ENCODE assay signal across 8 cellular contexts in genomic region chr16:57999366-57999970, GRCh38. TPM values are rescaled to one million over a fixed set of nuclear protein-coding genes. Genes with fewer than 3 reads are reported as not detected.
DNase-seq lines count a peak whose midpoint lies in the region; ATAC-seq and TF ChIP-seq lines count a peak whose summit lies in the region.

No MANE protein-coding gene starts in this region.

- H3K14ac ChIP-seq in neuronal stem cell (ENCODE audit: low read length) = no peak overlapping the region

- H3K4me1 Mint-ChIP-seq in activated CD4-positive, alpha-beta T cell treated with anti-CD3 and anti-CD28 coated beads, Interleukin-2, amount 10 ng/mL, durations not matched to agents 7 days and 5 days = peaks cover 71% of the 10 kb centered on the region

- peaks cover 38% of the 10 kb centered on the region for H3K36me3 Mint-ChIP-seq in activated CD4-positive, alpha-beta T cell treated with anti-CD3 and anti-CD28 coated beads, Interleukin-2, amount 10 ng/mL, durations not matched to agents 7 days and 5 days (ENCODE audit: low read depth)

- peak overlapping the region; percentile 76 to 92 (median 88) for H3K27ac ChIP-seq in BLaER1 treated with 17β-estradiol and CSF1 and Interleukin-3, amounts not matched to agents 10 nM and 100 nM
- no peak overlapping the region for H3K27ac ChIP-seq in neuronal stem cell (replicated peaks; ENCODE audit: low read length)

- H4K20me1 ChIP-seq in BLaER1 treated with 17β-estradiol and CSF1 and Interleukin-3, amounts not matched to agents 10 nM and 100 nM = peaks cover 39 to 72% (median 56%) of the 10 kb centered on the region in 11 experiments; a peak in 20 of 22 replicates

- H2BK120ac ChIP-seq in neuronal stem cell (ENCODE audit: low read depth, low read length) = no peak overlapping the region

- peaks cover 4% of the 10 kb centered on the region for H3K79me1 ChIP-seq in neuronal stem cell (ENCODE audit: low read depth, low read length)

- H3K27me3 Mint-ChIP-seq in activated CD4-positive, alpha-beta T cell treated with anti-CD3 and anti-CD28 coated beads, Interleukin-2, amount 10 ng/mL, durations not matched to agents 7 days and 5 days = no peaks in the 10 kb centered on the region

- peak overlapping the region; percentile 5 for H2AK5ac ChIP-seq in neuronal stem cell (ENCODE audit: low read depth, low read length)

- no peaks in the 10 kb centered on the region for H3K27me3 ChIP-seq in BLaER1 treated with 17β-estradiol and CSF1 and Interleukin-3, amounts not matched to agents 10 nM and 100 nM
- no peaks in the 10 kb centered on the region for H3K27me3 ChIP-seq in neuronal stem cell (ENCODE audit: control insufficient read depth in 3 of 3, insufficient read depth in 3 of 3, low read depth in 1 of 3, low read length in 3 of 3)

- peaks cover 46 to 76% (median 58%) of the 10 kb centered on the region in 10 experiments for H3K4me1 ChIP-seq in BLaER1 treated with 17β-estradiol and CSF1 and Interleukin-3, amounts not matched to agents 10 nM and 100 nM
- H3K4me1 ChIP-seq in neuronal stem cell (ENCODE audit: control insufficient read depth in 2 of 2, insufficient read depth in 1 of 2, low read depth in 1 of 2, low read length in 2 of 2) = peaks cover 7 to 12% of the 10 kb centered on the region in 2 donors

- H3K4me3 Mint-ChIP-seq in activated CD4-positive, alpha-beta T cell treated with anti-CD3 and anti-CD28 coated beads, Interleukin-2, amount 10 ng/mL, durations not matched to agents 7 days and 5 days = peak overlapping the region; percentile 82

- DNase-seq in HFF-Myc (ENCODE audit: extremely low read depth, low read depth) (no peak), erythroblast (lab: John Stamatoyannopoulos, UW) (peak; percentile 34 to 47), neuronal stem cell (ENCODE audit: low spot score) (no peak), NCI-H2029 treated with DMSO at 0.1 percent for 48 hours (lab: John Stamatoyannopoulos, UW) (no peak), dedifferentiated amniotic fluid mesenchymal stem cell (ENCODE audit: extremely low spot score) (no peak)
- DNase-seq in activated CD4-positive, alpha-beta T cell treated with anti-CD3 and anti-CD28 coated beads, Interleukin-2, amount 10 ng/mL, durations not matched to agents 7 days and 5 days = peak; percentile 50

- H3K9me3 Mint-ChIP-seq in activated CD4-positive, alpha-beta T cell treated with anti-CD3 and anti-CD28 coated beads, Interleukin-2, amount 10 ng/mL, durations not matched to agents 7 days and 5 days = no peaks in the 10 kb centered on the region

- peak overlapping the region; percentile 1 for H3K18ac ChIP-seq in neuronal stem cell (ENCODE audit: low read length)

- H4K8ac ChIP-seq in neuronal stem cell (ENCODE audit: low read depth, low read length) = no peak overlapping the region

- H2BK5ac ChIP-seq in neuronal stem cell (ENCODE audit: low read length) = no peak overlapping the region

- H3K36me3 ChIP-seq in BLaER1 treated with 17β-estradiol and CSF1 and Interleukin-3, amounts not matched to agents 10 nM and 100 nM = peaks cover 45 to 60% (median 54%) of the 10 kb centered on the region in 11 experiments
- peaks cover 16 to 52% of the 10 kb centered on the region in 2 donors for H3K36me3 ChIP-seq in neuronal stem cell (replicated peaks in 1 of 2; ENCODE audit: control insufficient read depth in 2 of 2, insufficient read depth in 2 of 2, low read length in 2 of 2)

- H3K9me3 ChIP-seq in BLaER1 treated with 17β-estradiol and CSF1 and Interleukin-3, amounts not matched to agents 10 nM and 100 nM (replicated peaks in 1 of 11) = no peaks in the 10 kb centered on the region
- no peaks in the 10 kb centered on the region for H3K9me3 ChIP-seq in neuronal stem cell (replicated peaks in 1 of 2; ENCODE audit: control insufficient read depth in 2 of 2, insufficient read depth in 1 of 2, low read depth in 1 of 2, low read length in 2 of 2)

- no peak overlapping the region for H4K91ac ChIP-seq in neuronal stem cell (ENCODE audit: low read depth, low read length, poor library complexity)

- H3K4me2 ChIP-seq in BLaER1 treated with 17β-estradiol and CSF1 and Interleukin-3, amounts not matched to agents 10 nM and 100 nM = peak overlapping the region; percentile 85 to 100 (median 96)
- peak overlapping the region; percentile 79 for H3K4me2 ChIP-seq in neuronal stem cell (ENCODE audit: insufficient read depth, low read length, poor library complexity, severe bottlenecking)

- peak overlapping the region; percentile 70 to 93 (median 79) for H3K4me3 ChIP-seq in BLaER1 treated with 17β-estradiol and CSF1 and Interleukin-3, amounts not matched to agents 10 nM and 100 nM
- H3K4me3 ChIP-seq in HFF-Myc (replicated peaks; ENCODE audit: low read depth, low read length) (peak overlapping the region; percentile 54), neuronal stem cell (ENCODE audit: low read length in 2 of 2) (peak overlapping the region; percentile 72 to 89)

- no peak overlapping the region for H2BK15ac ChIP-seq in neuronal stem cell (ENCODE audit: low read length)

- POLR2A ChIA-PET in activated CD4-positive, alpha-beta T cell treated with anti-CD3 and anti-CD28 coated beads, Interleukin-2, amount 10 ng/mL, durations not matched to agents 7 days and 5 days (lab: Charles Lee) = interaction anchor here (0.6 kb wide), 1 partner anchor 130 kb away, joined by 5 read pairs; no protein-coding TSS in a partner anchor

- no peak overlapping the region for H2BK12ac ChIP-seq in neuronal stem cell (ENCODE audit: low read length)

- H3K27ac Mint-ChIP-seq in activated CD4-positive, alpha-beta T cell treated with anti-CD3 and anti-CD28 coated beads, Interleukin-2, amount 10 ng/mL, durations not matched to agents 7 days and 5 days = peak overlapping the region; percentile 86

- peak overlapping the region; percentile 12 for H3K23ac ChIP-seq in neuronal stem cell (ENCODE audit: low read depth, low read length, poor library complexity)

- no peak for TF ChIP-seq CTCF in HFF-Myc (IDR thresholded peaks at IDR 0.05; ENCODE audit: low read depth, low read length, missing control alignments)

- no peak for TF ChIP-seq POLR2A in erythroblast (IDR thresholded peaks at IDR 0.05; ENCODE audit: low read length)

- peak overlapping the region; percentile 96 for H2AFZ ChIP-seq in neuronal stem cell (ENCODE audit: low read length)

- peak overlapping the region; percentile 88 to 97 (median 92) for H3K9ac ChIP-seq in BLaER1 treated with 17β-estradiol and CSF1 and Interleukin-3, amounts not matched to agents 10 nM and 100 nM
- H3K9ac ChIP-seq in neuronal stem cell (ENCODE audit: low read depth, low read length, poor library complexity) = peak overlapping the region; percentile 66

- no peak overlapping the region for H3K4ac ChIP-seq in neuronal stem cell (ENCODE audit: low read length)

- CTCF ChIA-PET in activated CD4-positive, alpha-beta T cell treated with anti-CD3 and anti-CD28 coated beads, Interleukin-2, amount 10 ng/mL, durations not matched to agents 7 days and 5 days (lab: Charles Lee) = interaction anchor here (0.8 to 2.7 kb wide), 11 partner anchors 9 to 423 kb away, joined by 3 to 11 read pairs (median 3); partner anchors contain the start of gene MMP15

- no peak for ATAC-seq in GM19328 (IDR thresholded peaks at IDR 0.05; ENCODE audit: unreplicated experiment)

- no CpG with 5 or more reads among the region's 6 CpGs for WGBS in neuronal stem cell (ENCODE audit: extremely low coverage in 2 of 2, insufficient read length in 2 of 2, insufficient replicate concordance in 1 of 2), 2 donors

RNA-seq across cellular contexts. Expression of gene ZNF319, which starts 1.0 kb away (rescaled TPM):
- total RNA-seq in activated CD4-positive, alpha-beta T cell treated with anti-CD3 and anti-CD28 coated beads, Interleukin-2, amount 10 ng/mL, durations not matched to agents 7 days and 5 days = 10 to 100 TPM; 19.8 to 20.8 TPM
- 7.0 TPM for polyA plus RNA-seq in neuronal stem cell (2013, experiment 1 of 2)
- 8.3 TPM for polyA plus RNA-seq in neuronal stem cell (2013, experiment 2 of 2)

RNA-seq across cellular contexts. Expression of gene USB1, which starts 1.7 kb away (rescaled TPM):
- total RNA-seq in activated CD4-positive, alpha-beta T cell treated with anti-CD3 and anti-CD28 coated beads, Interleukin-2, amount 10 ng/mL, durations not matched to agents 7 days and 5 days = 10 to 100 TPM; 52.0 to 58.0 TPM
- 40.5 TPM for polyA plus RNA-seq in neuronal stem cell (2013, experiment 1 of 2)
- 39.6 TPM for polyA plus RNA-seq in neuronal stem cell (2013, experiment 2 of 2)

RNA-seq across cellular contexts. Expression of gene MMP15, which starts 26.1 kb away (rescaled TPM):
- total RNA-seq in activated CD4-positive, alpha-beta T cell treated with anti-CD3 and anti-CD28 coated beads, Interleukin-2, amount 10 ng/mL, durations not matched to agents 7 days and 5 days = under 1 TPM; 0.20 to 0.27 TPM
- 10.1 TPM for polyA plus RNA-seq in neuronal stem cell (2013, experiment 1 of 2)
- polyA plus RNA-seq in neuronal stem cell (2013, experiment 2 of 2) = 10.1 TPM

RNA-seq across cellular contexts. Expression of gene CNGB1, which starts 28.5 kb away (rescaled TPM):
- not detected for total RNA-seq in activated CD4-positive, alpha-beta T cell treated with anti-CD3 and anti-CD28 coated beads, Interleukin-2, amount 10 ng/mL, durations not matched to agents 7 days and 5 days
- 0.14 TPM for polyA plus RNA-seq in neuronal stem cell (2013, experiment 1 of 2)
- polyA plus RNA-seq in neuronal stem cell (2013, experiment 2 of 2) = 0.14 TPM

Comparison
In these comparisons a context has a peak if more than half of its experiments do, and no peak if none do; other contexts are left out.
1. DNase-seq: peak in activated CD4-positive, alpha-beta T cell treated with anti-CD3 and anti-CD28 coated beads, Interleukin-2, amount 10 ng/mL, durations not matched to agents 7 days and 5 days (single experiment) and erythroblast (2 of 2); none in HFF-Myc (single experiment), neuronal stem cell (single experiment), NCI-H2029 treated with DMSO at 0.1 percent for 48 hours (single experiment) and dedifferentiated amniotic fluid mesenchymal stem cell (single experiment).
2. Peak in every context shown above with its lines, with median percentiles within 50 percentile points of each other: H3K4me3 ChIP-seq.